In genomic region chr7:13359656-13360055, GRCh38 we compare ENCODE assay signal across 23 cellular contexts.
"Had no signal": no experiment of that assay in that cellular context is flagged by ENCODE, and none has a peak within 500 bp of the region (broad histone marks: within the 10 kb centered on the region; RNA-seq: fewer than 3 reads in every experiment).

No MANE protein-coding gene starts in this region.

- H3K9me3 ChIP-seq: adrenal gland had no signal

- H3K4me1 ChIP-seq: adrenal gland had no signal

- H3K27ac ChIP-seq: adrenal gland had no signal

- DNase-seq: activated CD4-positive, alpha-beta memory T cell treated with anti-CD3 and anti-CD28 coated beads for 36 hours; activated CD4-positive, alpha-beta T cell treated with anti-CD3 and anti-CD28 coated beads, Interleukin-2, amount 10 ng/mL, durations not matched to agents 7 days and 5 days; activated CD4-positive, CD25-positive, alpha-beta regulatory T cell; activated gamma-delta T cell treated with Interleukin-2 at 50 U/mL for 16 hours; activated naive CD4-positive, alpha-beta T cell treated with anti-CD3 and anti-CD28 coated beads, Interleukin-2, amount 50 U/mL, for 16 hours; activated naive CD8-positive, alpha-beta T cell treated with anti-CD3 and anti-CD28 coated beads, Interleukin-2, amount 10 ng/mL, durations not matched to agents 7 days and 5 days; activated T-cell treated with anti-CD3 and anti-CD28 coated beads for 4 hours; activated T-cell treated with anti-CD3 and anti-CD28 coated beads, Interleukin-2, amount 50 U/mL, for 72 hours; adrenal gland; anterior cingulate cortex; cerebellar nuclear complex; Kasumi-1; NCI-H1105 treated with DMSO at 0.1 percent for 48 hours; NCI-H1436 treated with DMSO at 0.1 percent for 48 hours; NCI-H187; NCI-H2081 treated with DMSO at 0.1 percent for 48 hours; NCI-H446; NCI-H524; OCI-M1; SHP77; T-cell; T-helper 2 cell; T1000 had no signal

- ATAC-seq: activated T-cell treated with anti-CD3 and anti-CD28 coated beads, Interleukin-2, amount 50 U/mL, for 72 hours; T-cell had no signal

- H3K27me3 ChIP-seq: adrenal gland had no signal

- H3K4me3 ChIP-seq: adrenal gland had no signal

- H3K36me3 ChIP-seq: adrenal gland had no signal
